Comparison of ENCODE assay signal across 2 cellular contexts in genomic region chr3:33651101-33651500, GRCh38.
DNase-seq lines count a peak whose midpoint lies in the region; ATAC-seq, FAIRE-seq and TF ChIP-seq lines count a peak whose summit lies in the region.
"Not testable (repeated sequence)": the region's sequence is repeated elsewhere in the genome, so short reads cannot be mapped to it uniquely, and the experiment has no call there.

No MANE protein-coding gene starts in this region.

- H3K4me3 Mint-ChIP-seq in WTC11 = not testable (repeated sequence)

- not testable (repeated sequence) for H2AFZ ChIP-seq in K562 (ENCODE audit: low read depth, low read length)

- not testable (repeated sequence) for H3K27me3 ChIP-seq in K562 (ENCODE audit: control insufficient read depth in 2 of 2, insufficient read depth in 2 of 2, low read length in 2 of 2)

- H3K4me1 Mint-ChIP-seq in WTC11 = peaks cover 44% of the 10 kb centered on the region

- not testable (repeated sequence) for H3K4me3 ChIP-seq in K562

- H3K9me3 Mint-ChIP-seq in WTC11 = not testable (repeated sequence)

- not testable (repeated sequence) for H3K27ac Mint-ChIP-seq in WTC11

- H3K36me3 ChIP-seq in K562 (ENCODE audit: control insufficient read depth, insufficient read depth, low read length) = not testable (repeated sequence)

- TF ChIP-seq POLR2A in K562 (conservative IDR thresholded peaks at IDR 0.05) = not testable (repeated sequence)

- POLR2A ChIA-PET in WTC11 (lab: Charles Lee) = interaction anchor here (0.6 kb wide), 1 partner anchor 225 kb away, joined by 4 read pairs; no protein-coding TSS in a partner anchor
- POLR2A ChIA-PET in K562 (lab: Yijun Ruan, JAX) = not testable (repeated sequence)

- peaks cover 59% of the 10 kb centered on the region for H3K79me2 ChIP-seq in K562 (ENCODE audit: control insufficient read depth, insufficient read depth, low read length)

- not testable (repeated sequence) for TF ChIP-seq CTCF in WTC11 (IDR thresholded peaks at IDR 0.05); K562 (IDR thresholded peaks at IDR 0.05 in 2 of 3, conservative IDR thresholded peaks at IDR 0.05 in 1 of 3; ENCODE audit: insufficient read depth in 2 of 3, low read depth in 1 of 3, low read length in 3 of 3)

- not testable (repeated sequence) for H3K9ac ChIP-seq in K562 (ENCODE audit: insufficient read depth in 1 of 2, low read depth in 2 of 2, low read length in 2 of 2)

- not testable (repeated sequence) for TF ChIP-seq EP300 in K562 (IDR thresholded peaks at IDR 0.05; ENCODE audit: low read length)

- not testable (repeated sequence) for FAIRE-seq in K562 (lab: Jason Lieb, UNC)

- not testable (repeated sequence) for H4K20me1 ChIP-seq in K562 (replicated peaks; ENCODE audit: control insufficient read depth, insufficient read depth, low read length)

- intact Hi-C loops in K562 (cut with micrococcal nuclease) = not testable (repeated sequence)

- 99% methylated on average over 4 of the region's 4 CpGs for WGBS in K562 (ENCODE audit: insufficient coverage, low coverage, missing lambda C conversion rate)

- not testable (repeated sequence) for H3K9me3 ChIP-seq in K562 (replicated peaks; ENCODE audit: control insufficient read depth, insufficient read depth, low read depth, low read length)

- H3K4me1 ChIP-seq in K562 (replicated peaks in 1 of 2; ENCODE audit: control insufficient read depth in 2 of 2, insufficient read depth in 2 of 2, low read length in 2 of 2) = peaks cover 0 to 16% of the 10 kb centered on the region in 2 experiments; a peak in 2 of 5 replicates

- not testable (repeated sequence) for H3K27me3 Mint-ChIP-seq in WTC11 (ENCODE audit: low read depth)

- BruUV-seq in K562 (replicated peaks; lab: Mats Ljungman, UMichigan) = not testable (repeated sequence)

- CTCF ChIA-PET in WTC11 (lab: Charles Lee); K562 (lab: Yijun Ruan, JAX; ENCODE audit: low intra/inter-chr PET ratio): not testable (repeated sequence)

- not testable (repeated sequence) for ATAC-seq in WTC11, K562

- H3K36me3 Mint-ChIP-seq in WTC11 = not testable (repeated sequence)

- in situ Hi-C loops in K562 (cut with MboI) = not testable (repeated sequence)

- not testable (repeated sequence) for H3K4me2 ChIP-seq in K562 (ENCODE audit: insufficient read depth, low read length)

- not testable (repeated sequence) for H3K9me1 ChIP-seq in K562 (ENCODE audit: control insufficient read depth, insufficient read depth, low read length)

- not testable (repeated sequence) for DNase-seq in WTC11 (ENCODE audit: low spot score); K562 (ENCODE audit: extremely low read depth in 1 of 4, low spot score in 3 of 4)

- not testable (repeated sequence) for H3K27ac ChIP-seq in K562 (ENCODE audit: extremely low read depth, low read depth, low read length)

- TF ChIP-seq RAD21 in K562 (CRISPR knock-in tag; conservative IDR thresholded peaks at IDR 0.05 in 1 of 2, IDR thresholded peaks at IDR 0.05 in 1 of 2) = not testable (repeated sequence)

TF ChIP-seq in WTC11, 78 proteins besides CTCF, POLR2A, EP300 and RAD21:
- TF ChIP-seq ZNF121 (CRISPR knock-in tag; IDR thresholded peaks at IDR 0.05) = peak; percentile 82; the same call in 1 of the 2 replicates

TF ChIP-seq in K562, 482 proteins besides CTCF, POLR2A, EP300 and RAD21:
- TF ChIP-seq ZNF121 (CRISPR knock-in tag; conservative IDR thresholded peaks at IDR 0.05) = peak; percentile 60
TF ChIP-seq in K562: peak in this region for 1; not testable (repeated sequence) for 481.
